Comparison of ENCODE assay signal across 1 cellular context in the genomic region with DNA sequence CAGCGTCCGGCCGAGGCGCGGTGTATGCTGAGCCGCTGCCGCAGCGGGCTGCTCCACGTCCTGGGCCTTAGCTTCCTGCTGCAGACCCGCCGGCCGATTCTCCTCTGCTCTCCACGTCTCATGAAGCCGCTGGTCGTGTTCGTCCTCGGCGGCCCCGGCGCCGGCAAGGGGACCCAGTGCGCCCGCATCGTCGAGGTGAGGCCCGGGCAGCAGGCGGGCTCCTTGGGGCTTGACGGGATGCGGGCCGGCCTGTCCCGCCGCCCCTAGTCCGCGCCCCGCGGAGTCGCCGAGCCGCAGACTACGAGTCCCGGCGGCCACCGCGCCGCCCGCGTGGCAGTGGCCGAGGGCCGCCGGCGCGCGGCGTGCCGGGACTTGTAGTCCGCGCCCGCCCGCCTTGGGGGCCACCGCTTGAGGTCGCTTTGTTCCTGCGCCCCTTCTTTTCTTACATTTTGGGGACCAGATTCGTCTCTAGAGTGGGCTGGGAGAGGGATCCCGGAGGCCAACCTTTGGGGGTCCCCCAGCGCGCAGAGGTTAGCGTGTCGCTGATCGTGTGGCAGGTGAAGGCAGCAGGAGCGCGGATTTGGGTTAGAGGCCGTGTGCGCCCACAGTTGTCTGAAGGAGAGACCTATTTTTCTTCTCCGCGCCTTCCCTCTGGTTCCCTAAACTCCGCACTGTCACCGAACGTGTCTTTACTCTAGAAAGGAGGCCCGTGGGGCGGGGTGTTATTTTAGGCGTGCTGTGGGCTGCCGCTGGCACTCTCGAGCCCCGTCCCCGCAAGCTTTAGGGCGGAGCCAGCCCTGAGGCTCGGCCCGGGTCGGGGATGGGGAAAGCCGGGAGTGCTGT.
TF ChIP-seq lines count a peak whose summit lies in the region.

No MANE protein-coding gene starts in this region.

TF ChIP-seq in HepG2, 621 proteins besides CTCF, POLR2A, EP300 and RAD21 (continued from another document and continues in another):
- TF ChIP-seq, protein P1, sequence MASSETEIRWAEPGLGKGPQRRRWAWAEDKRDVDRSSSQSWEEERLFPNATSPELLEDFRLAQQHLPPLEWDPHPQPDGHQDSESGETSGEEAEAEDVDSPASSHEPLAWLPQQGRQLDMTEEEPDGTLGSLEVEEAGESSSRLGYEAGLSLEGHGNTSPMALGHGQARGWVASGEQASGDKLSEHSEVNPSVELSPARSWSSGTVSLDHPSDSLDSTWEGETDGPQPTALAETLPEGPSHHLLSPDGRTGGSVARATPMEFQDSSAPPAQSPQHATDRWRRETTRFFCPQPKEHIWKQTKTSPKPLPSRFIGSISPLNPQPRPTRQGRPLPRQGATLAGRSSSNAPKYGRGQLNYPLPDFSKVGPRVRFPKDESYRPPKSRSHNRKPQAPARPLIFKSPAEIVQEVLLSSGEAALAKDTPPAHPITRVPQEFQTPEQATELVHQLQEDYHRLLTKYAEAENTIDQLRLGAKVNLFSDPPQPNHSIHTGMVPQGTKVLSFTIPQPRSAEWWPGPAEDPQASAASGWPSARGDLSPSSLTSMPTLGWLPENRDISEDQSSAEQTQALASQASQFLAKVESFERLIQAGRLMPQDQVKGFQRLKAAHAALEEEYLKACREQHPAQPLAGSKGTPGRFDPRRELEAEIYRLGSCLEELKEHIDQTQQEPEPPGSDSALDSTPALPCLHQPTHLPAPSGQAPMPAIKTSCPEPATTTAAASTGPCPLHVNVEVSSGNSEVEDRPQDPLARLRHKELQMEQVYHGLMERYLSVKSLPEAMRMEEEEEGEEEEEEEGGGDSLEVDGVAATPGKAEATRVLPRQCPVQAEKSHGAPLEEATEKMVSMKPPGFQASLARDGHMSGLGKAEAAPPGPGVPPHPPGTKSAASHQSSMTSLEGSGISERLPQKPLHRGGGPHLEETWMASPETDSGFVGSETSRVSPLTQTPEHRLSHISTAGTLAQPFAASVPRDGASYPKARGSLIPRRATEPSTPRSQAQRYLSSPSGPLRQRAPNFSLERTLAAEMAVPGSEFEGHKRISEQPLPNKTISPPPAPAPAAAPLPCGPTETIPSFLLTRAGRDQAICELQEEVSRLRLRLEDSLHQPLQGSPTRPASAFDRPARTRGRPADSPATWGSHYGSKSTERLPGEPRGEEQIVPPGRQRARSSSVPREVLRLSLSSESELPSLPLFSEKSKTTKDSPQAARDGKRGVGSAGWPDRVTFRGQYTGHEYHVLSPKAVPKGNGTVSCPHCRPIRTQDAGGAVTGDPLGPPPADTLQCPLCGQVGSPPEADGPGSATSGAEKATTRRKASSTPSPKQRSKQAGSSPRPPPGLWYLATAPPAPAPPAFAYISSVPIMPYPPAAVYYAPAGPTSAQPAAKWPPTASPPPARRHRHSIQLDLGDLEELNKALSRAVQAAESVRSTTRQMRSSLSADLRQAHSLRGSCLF (CRISPR knock-in tag; IDR thresholded peaks at IDR 0.05; ENCODE audit: borderline replicate concordance), result peak; percentile 70; the same call in 1 of the 2 replicates
- TF ChIP-seq RBM22 (optimal IDR thresholded peaks at IDR 0.05; ENCODE audit: low read length) (peak; percentile 48), MIER2 (CRISPR knock-in tag; IDR thresholded peaks at IDR 0.05) (no peak), PRMT3 (CRISPR knock-in tag; IDR thresholded peaks at IDR 0.05; ENCODE audit: borderline replicate concordance, low read depth) (no peak), ZNF501 (CRISPR knock-in tag; IDR thresholded peaks at IDR 0.05) (0 out of 2 replicates have a peak, but pooled peaks have one; percentile 26), SNRNP70 (IDR thresholded peaks at IDR 0.05; ENCODE audit: low read depth, low read length) (no peak), PHF8 (CRISPR knock-in tag; IDR thresholded peaks at IDR 0.05) (peak; percentile 82), PRPF4 (IDR thresholded peaks at IDR 0.05; ENCODE audit: low read depth, low read length, poor library complexity, severe bottlenecking) (no peak), ZFP90 (CRISPR knock-in tag; IDR thresholded peaks at IDR 0.05; ENCODE audit: borderline replicate concordance) (peak; percentile 96), SETDB1 (CRISPR knock-in tag; IDR thresholded peaks at IDR 0.05; ENCODE audit: borderline replicate concordance) (no peak), SRSF1 (optimal IDR thresholded peaks at IDR 0.05; ENCODE audit: low read depth, low read length) (peak; percentile 58), ZNF484 (CRISPR knock-in tag; IDR thresholded peaks at IDR 0.05; ENCODE audit: borderline replicate concordance, low read depth) (no peak), HOXA9 (CRISPR knock-in tag; IDR thresholded peaks at IDR 0.05; ENCODE audit: borderline replicate concordance) (peak; percentile 83), CHCHD3 (CRISPR knock-in tag; IDR thresholded peaks at IDR 0.05) (no peak), KAT8 (CRISPR knock-in tag; IDR thresholded peaks at IDR 0.05) (no peak), ELF3 (CRISPR knock-in tag; IDR thresholded peaks at IDR 0.05) (no peak; the same call in 1 of the 2 replicates), THYN1 (CRISPR knock-in tag; IDR thresholded peaks at IDR 0.05; ENCODE audit: borderline replicate concordance, low read depth) (no peak), ZNF343 (CRISPR knock-in tag; IDR thresholded peaks at IDR 0.05) (peak; percentile 63; the same call in 1 of the 2 replicates), ZSCAN20 (CRISPR knock-in tag; IDR thresholded peaks at IDR 0.05; ENCODE audit: borderline replicate concordance) (0 out of 2 replicates have a peak, but pooled peaks have one; percentile 73), ZNF207 (IDR thresholded peaks at IDR 0.05; ENCODE audit: borderline replicate concordance) (no peak), ISL2 (CRISPR knock-in tag; IDR thresholded peaks at IDR 0.05) (peak; percentile 80), HNRNPK (IDR thresholded peaks at IDR 0.05; ENCODE audit: low read depth, low read length, poor library complexity, severe bottlenecking) (peak; percentile 16)
- TF ChIP-seq, protein P2, sequence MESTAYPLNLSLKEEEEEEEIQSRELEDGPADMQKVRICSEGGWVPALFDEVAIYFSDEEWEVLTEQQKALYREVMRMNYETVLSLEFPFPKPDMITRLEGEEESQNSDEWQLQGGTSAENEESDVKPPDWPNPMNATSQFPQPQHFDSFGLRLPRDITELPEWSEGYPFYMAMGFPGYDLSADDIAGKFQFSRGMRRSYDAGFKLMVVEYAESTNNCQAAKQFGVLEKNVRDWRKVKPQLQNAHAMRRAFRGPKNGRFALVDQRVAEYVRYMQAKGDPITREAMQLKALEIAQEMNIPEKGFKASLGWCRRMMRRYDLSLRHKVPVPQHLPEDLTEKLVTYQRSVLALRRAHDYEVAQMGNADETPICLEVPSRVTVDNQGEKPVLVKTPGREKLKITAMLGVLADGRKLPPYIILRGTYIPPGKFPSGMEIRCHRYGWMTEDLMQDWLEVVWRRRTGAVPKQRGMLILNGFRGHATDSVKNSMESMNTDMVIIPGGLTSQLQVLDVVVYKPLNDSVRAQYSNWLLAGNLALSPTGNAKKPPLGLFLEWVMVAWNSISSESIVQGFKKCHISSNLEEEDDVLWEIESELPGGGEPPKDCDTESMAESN (CRISPR knock-in tag; conservative IDR thresholded peaks at IDR 0.05), result 0 out of 2 replicates have a peak, but pooled peaks have one; percentile 34
- TF ChIP-seq, protein P3, sequence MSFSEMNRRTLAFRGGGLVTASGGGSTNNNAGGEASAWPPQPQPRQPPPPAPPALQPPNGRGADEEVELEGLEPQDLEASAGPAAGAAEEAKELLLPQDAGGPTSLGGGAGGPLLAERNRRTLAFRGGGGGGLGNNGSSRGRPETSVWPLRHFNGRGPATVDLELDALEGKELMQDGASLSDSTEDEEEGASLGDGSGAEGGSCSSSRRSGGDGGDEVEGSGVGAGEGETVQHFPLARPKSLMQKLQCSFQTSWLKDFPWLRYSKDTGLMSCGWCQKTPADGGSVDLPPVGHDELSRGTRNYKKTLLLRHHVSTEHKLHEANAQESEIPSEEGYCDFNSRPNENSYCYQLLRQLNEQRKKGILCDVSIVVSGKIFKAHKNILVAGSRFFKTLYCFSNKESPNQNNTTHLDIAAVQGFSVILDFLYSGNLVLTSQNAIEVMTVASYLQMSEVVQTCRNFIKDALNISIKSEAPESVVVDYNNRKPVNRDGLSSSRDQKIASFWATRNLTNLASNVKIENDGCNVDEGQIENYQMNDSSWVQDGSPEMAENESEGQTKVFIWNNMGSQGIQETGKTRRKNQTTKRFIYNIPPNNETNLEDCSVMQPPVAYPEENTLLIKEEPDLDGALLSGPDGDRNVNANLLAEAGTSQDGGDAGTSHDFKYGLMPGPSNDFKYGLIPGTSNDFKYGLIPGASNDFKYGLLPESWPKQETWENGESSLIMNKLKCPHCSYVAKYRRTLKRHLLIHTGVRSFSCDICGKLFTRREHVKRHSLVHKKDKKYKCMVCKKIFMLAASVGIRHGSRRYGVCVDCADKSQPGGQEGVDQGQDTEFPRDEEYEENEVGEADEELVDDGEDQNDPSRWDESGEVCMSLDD (CRISPR knock-in tag; IDR thresholded peaks at IDR 0.05; ENCODE audit: borderline replicate concordance), result peak; percentile 96
- TF ChIP-seq, protein P4, sequence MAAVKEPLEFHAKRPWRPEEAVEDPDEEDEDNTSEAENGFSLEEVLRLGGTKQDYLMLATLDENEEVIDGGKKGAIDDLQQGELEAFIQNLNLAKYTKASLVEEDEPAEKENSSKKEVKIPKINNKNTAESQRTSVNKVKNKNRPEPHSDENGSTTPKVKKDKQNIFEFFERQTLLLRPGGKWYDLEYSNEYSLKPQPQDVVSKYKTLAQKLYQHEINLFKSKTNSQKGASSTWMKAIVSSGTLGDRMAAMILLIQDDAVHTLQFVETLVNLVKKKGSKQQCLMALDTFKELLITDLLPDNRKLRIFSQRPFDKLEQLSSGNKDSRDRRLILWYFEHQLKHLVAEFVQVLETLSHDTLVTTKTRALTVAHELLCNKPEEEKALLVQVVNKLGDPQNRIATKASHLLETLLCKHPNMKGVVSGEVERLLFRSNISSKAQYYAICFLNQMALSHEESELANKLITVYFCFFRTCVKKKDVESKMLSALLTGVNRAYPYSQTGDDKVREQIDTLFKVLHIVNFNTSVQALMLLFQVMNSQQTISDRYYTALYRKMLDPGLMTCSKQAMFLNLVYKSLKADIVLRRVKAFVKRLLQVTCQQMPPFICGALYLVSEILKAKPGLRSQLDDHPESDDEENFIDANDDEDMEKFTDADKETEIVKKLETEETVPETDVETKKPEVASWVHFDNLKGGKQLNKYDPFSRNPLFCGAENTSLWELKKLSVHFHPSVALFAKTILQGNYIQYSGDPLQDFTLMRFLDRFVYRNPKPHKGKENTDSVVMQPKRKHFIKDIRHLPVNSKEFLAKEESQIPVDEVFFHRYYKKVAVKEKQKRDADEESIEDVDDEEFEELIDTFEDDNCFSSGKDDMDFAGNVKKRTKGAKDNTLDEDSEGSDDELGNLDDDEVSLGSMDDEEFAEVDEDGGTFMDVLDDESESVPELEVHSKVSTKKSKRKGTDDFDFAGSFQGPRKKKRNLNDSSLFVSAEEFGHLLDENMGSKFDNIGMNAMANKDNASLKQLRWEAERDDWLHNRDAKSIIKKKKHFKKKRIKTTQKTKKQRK (IDR thresholded peaks at IDR 0.05; ENCODE audit: low read length), result no peak
- TF ChIP-seq, protein P5, sequence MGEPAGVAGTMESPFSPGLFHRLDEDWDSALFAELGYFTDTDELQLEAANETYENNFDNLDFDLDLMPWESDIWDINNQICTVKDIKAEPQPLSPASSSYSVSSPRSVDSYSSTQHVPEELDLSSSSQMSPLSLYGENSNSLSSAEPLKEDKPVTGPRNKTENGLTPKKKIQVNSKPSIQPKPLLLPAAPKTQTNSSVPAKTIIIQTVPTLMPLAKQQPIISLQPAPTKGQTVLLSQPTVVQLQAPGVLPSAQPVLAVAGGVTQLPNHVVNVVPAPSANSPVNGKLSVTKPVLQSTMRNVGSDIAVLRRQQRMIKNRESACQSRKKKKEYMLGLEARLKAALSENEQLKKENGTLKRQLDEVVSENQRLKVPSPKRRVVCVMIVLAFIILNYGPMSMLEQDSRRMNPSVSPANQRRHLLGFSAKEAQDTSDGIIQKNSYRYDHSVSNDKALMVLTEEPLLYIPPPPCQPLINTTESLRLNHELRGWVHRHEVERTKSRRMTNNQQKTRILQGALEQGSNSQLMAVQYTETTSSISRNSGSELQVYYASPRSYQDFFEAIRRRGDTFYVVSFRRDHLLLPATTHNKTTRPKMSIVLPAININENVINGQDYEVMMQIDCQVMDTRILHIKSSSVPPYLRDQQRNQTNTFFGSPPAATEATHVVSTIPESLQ (CRISPR knock-in tag; conservative IDR thresholded peaks at IDR 0.05), result no peak
- TF ChIP-seq, protein P6, sequence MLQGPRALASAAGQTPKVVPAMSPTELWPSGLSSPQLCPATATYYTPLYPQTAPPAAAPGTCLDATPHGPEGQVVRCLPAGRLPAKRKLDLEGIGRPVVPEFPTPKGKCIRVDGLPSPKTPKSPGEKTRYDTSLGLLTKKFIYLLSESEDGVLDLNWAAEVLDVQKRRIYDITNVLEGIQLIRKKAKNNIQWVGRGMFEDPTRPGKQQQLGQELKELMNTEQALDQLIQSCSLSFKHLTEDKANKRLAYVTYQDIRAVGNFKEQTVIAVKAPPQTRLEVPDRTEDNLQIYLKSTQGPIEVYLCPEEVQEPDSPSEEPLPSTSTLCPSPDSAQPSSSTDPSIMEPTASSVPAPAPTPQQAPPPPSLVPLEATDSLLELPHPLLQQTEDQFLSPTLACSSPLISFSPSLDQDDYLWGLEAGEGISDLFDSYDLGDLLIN (CRISPR knock-in tag; IDR thresholded peaks at IDR 0.05; ENCODE audit: borderline replicate concordance), result peak; percentile 65; the same call in 1 of the 2 replicates
- TF ChIP-seq, protein P7, sequence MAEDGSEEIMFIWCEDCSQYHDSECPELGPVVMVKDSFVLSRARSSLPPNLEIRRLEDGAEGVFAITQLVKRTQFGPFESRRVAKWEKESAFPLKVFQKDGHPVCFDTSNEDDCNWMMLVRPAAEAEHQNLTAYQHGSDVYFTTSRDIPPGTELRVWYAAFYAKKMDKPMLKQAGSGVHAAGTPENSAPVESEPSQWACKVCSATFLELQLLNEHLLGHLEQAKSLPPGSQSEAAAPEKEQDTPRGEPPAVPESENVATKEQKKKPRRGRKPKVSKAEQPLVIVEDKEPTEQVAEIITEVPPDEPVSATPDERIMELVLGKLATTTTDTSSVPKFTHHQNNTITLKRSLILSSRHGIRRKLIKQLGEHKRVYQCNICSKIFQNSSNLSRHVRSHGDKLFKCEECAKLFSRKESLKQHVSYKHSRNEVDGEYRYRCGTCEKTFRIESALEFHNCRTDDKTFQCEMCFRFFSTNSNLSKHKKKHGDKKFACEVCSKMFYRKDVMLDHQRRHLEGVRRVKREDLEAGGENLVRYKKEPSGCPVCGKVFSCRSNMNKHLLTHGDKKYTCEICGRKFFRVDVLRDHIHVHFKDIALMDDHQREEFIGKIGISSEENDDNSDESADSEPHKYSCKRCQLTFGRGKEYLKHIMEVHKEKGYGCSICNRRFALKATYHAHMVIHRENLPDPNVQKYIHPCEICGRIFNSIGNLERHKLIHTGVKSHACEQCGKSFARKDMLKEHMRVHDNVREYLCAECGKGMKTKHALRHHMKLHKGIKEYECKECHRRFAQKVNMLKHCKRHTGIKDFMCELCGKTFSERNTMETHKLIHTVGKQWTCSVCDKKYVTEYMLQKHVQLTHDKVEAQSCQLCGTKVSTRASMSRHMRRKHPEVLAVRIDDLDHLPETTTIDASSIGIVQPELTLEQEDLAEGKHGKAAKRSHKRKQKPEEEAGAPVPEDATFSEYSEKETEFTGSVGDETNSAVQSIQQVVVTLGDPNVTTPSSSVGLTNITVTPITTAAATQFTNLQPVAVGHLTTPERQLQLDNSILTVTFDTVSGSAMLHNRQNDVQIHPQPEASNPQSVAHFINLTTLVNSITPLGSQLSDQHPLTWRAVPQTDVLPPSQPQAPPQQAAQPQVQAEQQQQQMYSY (CRISPR knock-in tag; IDR thresholded peaks at IDR 0.05), result peak; percentile 64
